3 cellular contexts compared by ENCODE assay signal in genomic region chr9:87381746-87382145, GRCh38.
TF ChIP-seq lines count a peak whose summit lies in the region.

No MANE protein-coding gene starts in this region.

TF ChIP-seq in liver, 16 proteins besides CTCF, POLR2A, EP300 and RAD21:
- TF ChIP-seq ZBTB33 (IDR thresholded peaks at IDR 0.05) (no peak), HNF4G (IDR thresholded peaks at IDR 0.05) (no peak), NR2F2 (IDR thresholded peaks at IDR 0.05) (no peak), REST (IDR thresholded peaks at IDR 0.05) (no peak), FOXA1 (IDR thresholded peaks at IDR 0.05) (no peak), MAX (IDR thresholded peaks at IDR 0.05) (no peak), JUND (IDR thresholded peaks at IDR 0.05) (no peak)
TF ChIP-seq in liver: peak in this region for 0.

TF ChIP-seq in HepG2, 621 proteins besides CTCF, POLR2A, EP300 and RAD21:
- TF ChIP-seq RNF2 (conservative IDR thresholded peaks at IDR 0.05; ENCODE audit: low read depth) (no peak), ZNF576 (CRISPR knock-in tag; IDR thresholded peaks at IDR 0.05) (no peak), MTF2 (CRISPR knock-in tag; IDR thresholded peaks at IDR 0.05; ENCODE audit: borderline replicate concordance) (no peak), ZNF44 (CRISPR knock-in tag; IDR thresholded peaks at IDR 0.05) (no peak), ZNF484 (CRISPR knock-in tag; IDR thresholded peaks at IDR 0.05; ENCODE audit: borderline replicate concordance, low read depth) (no peak), PCBP1 (IDR thresholded peaks at IDR 0.05; ENCODE audit: borderline replicate concordance, low read depth, low read length) (no peak), PITX1 (CRISPR knock-in tag; IDR thresholded peaks at IDR 0.05) (no peak), ISL2 (CRISPR knock-in tag; IDR thresholded peaks at IDR 0.05) (no peak), SIN3A (IDR thresholded peaks at IDR 0.05; ENCODE audit: borderline replicate concordance, low read depth, low read length) (no peak), SNAPC2 (CRISPR knock-in tag; IDR thresholded peaks at IDR 0.05) (no peak), YY1 (IDR thresholded peaks at IDR 0.05; ENCODE audit: insufficient read depth, insufficient replicate concordance, low read depth, low read length) (no peak), ZBTB2 (CRISPR knock-in tag; IDR thresholded peaks at IDR 0.05; ENCODE audit: low read depth) (no peak), SRSF1 (optimal IDR thresholded peaks at IDR 0.05; ENCODE audit: low read depth, low read length) (no peak), SMAD9 (CRISPR knock-in tag; IDR thresholded peaks at IDR 0.05) (no peak), AFF4 (CRISPR knock-in tag; IDR thresholded peaks at IDR 0.05) (no peak), ZNF577 (CRISPR knock-in tag; IDR thresholded peaks at IDR 0.05; ENCODE audit: borderline replicate concordance, low read depth) (no peak)

TF ChIP-seq in H1, 55 proteins besides CTCF, POLR2A, EP300 and RAD21:
- no peak for TF ChIP-seq MAFK (IDR thresholded peaks at IDR 0.05; ENCODE audit: low read depth, low read length)
- no peak for TF ChIP-seq RFX5 (IDR thresholded peaks at IDR 0.05; ENCODE audit: borderline replicate concordance, low read depth, low read length)
- TF ChIP-seq KDM4A (IDR thresholded peaks at IDR 0.05; ENCODE audit: low read depth, low read length, severe bottlenecking) = no peak
- no peak for TF ChIP-seq SP4 (IDR thresholded peaks at IDR 0.05; ENCODE audit: low read length)
- no peak for TF ChIP-seq SUZ12 (IDR thresholded peaks at IDR 0.05; ENCODE audit: low read length)
- TF ChIP-seq TBP (IDR thresholded peaks at IDR 0.05; ENCODE audit: low read depth, low read length) = no peak
- TF ChIP-seq EZH2 (IDR thresholded peaks at IDR 0.05; ENCODE audit: low read depth, low read length, severe bottlenecking) = no peak
- TF ChIP-seq TCF12 (IDR thresholded peaks at IDR 0.05; ENCODE audit: low read depth, low read length) = no peak
- no peak for TF ChIP-seq BACH1 (IDR thresholded peaks at IDR 0.05; ENCODE audit: low read length)
- TF ChIP-seq CHD2 (IDR thresholded peaks at IDR 0.05; ENCODE audit: low read length) = no peak
- no peak for TF ChIP-seq NRF1 (IDR thresholded peaks at IDR 0.05; ENCODE audit: low read depth, low read length)
- no peak for TF ChIP-seq BRCA1 (IDR thresholded peaks at IDR 0.05; ENCODE audit: low read depth, low read length)
- no peak for TF ChIP-seq SP2 (IDR thresholded peaks at IDR 0.05; ENCODE audit: low read length)
- TF ChIP-seq SRF (IDR thresholded peaks at IDR 0.05; ENCODE audit: low read depth, low read length) = no peak
- TF ChIP-seq CBX8 (IDR thresholded peaks at IDR 0.05; ENCODE audit: borderline replicate concordance, low read depth, low read length) = no peak
- no peak for TF ChIP-seq HDAC6 (IDR thresholded peaks at IDR 0.05; ENCODE audit: low read depth, low read length)
- TF ChIP-seq GTF2F1 (IDR thresholded peaks at IDR 0.05; ENCODE audit: borderline replicate concordance, low read depth, low read length) = no peak
- no peak for TF ChIP-seq SIN3A (conservative IDR thresholded peaks at IDR 0.05 in 1 of 2, IDR thresholded peaks at IDR 0.05 in 1 of 2; ENCODE audit: low read depth in 1 of 2, low read length in 2 of 2)
- TF ChIP-seq CHD7 (IDR thresholded peaks at IDR 0.05; ENCODE audit: insufficient replicate concordance, low read length) = no peak
- TF ChIP-seq RBBP5 (IDR thresholded peaks at IDR 0.05; ENCODE audit: borderline replicate concordance, low read depth, low read length) = no peak
